In the genomic region with DNA sequence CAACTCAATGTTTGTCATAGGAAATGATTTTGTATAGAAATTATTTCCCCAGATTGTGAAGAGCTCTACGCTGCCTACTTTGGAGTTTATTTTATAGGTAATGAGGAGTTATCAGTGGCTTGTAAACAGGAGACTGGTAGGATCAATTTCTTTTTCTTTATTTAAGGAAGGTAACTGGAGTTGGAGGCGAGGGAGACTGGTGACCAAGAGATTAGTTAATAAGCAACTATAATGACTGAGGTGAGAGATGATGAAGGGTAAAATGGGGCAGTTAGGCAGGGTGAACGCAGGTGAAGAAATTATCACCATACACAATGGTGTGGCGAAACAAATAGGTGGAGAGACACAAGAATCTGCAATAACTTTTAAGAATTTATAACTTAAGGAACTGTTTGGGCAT, we compare ENCODE assay signal across 25 cellular contexts.
DNase-seq lines count a peak whose midpoint lies in the region; ATAC-seq, FAIRE-seq and TF ChIP-seq lines count a peak whose summit lies in the region.
"Had no signal": no experiment of that assay in that cellular context is flagged by ENCODE, and none has a peak within 500 bp of the region (broad histone marks: within the 10 kb centered on the region; RNA-seq: fewer than 3 reads in every experiment).

No MANE protein-coding gene starts in this region.

- H2BK12ac ChIP-seq in H1 (ENCODE audit: low read depth, low read length): no peak overlapping the region

- H4K8ac ChIP-seq in H1 (ENCODE audit: extremely low read depth, insufficient read depth, low read length): no peak overlapping the region

- H3K23ac ChIP-seq in H1 (ENCODE audit: insufficient read length): no peak overlapping the region

- no peak overlapping the region for H2AFZ ChIP-seq in H1 (ENCODE audit: low read length)

- no peak overlapping the region for H4K91ac ChIP-seq in H1 (replicated peaks; ENCODE audit: insufficient read length, low read length)

- H4K5ac ChIP-seq in H1 (ENCODE audit: insufficient read length, low read depth, low read length): no peak overlapping the region

- 75% methylated on average over 4 of the region's 4 CpGs; no CpG with 5 or more reads in 1 of the 2 experiments for WGBS in H1 (ENCODE audit: extremely low coverage in 1 of 2, insufficient coverage in 1 of 2, insufficient read length in 1 of 2, insufficient replicate concordance in 2 of 2, low coverage in 1 of 2, low lambda C conversion rate in 2 of 2, missing lambda C conversion rate in 1 of 2), 2 experiments
- WGBS in small intestine, 3 donors: 48 to 59% (median 53%) methylated on average over 4 of the region's 4 CpGs

- no peak for TF ChIP-seq CTCF in H1 (IDR thresholded peaks at IDR 0.05; ENCODE audit: control extremely low read depth in 1 of 3, insufficient read depth in 1 of 3, low read depth in 1 of 3, low read length in 3 of 3)

- H3K4me1 Mint-ChIP-seq in naive thymus-derived CD4-positive, alpha-beta T cell: peaks cover 0 to 2% (median 0%) of the 10 kb centered on the region in 7 donors
- H3K4me1 Mint-ChIP-seq: CD14-positive monocyte; CD4-positive, alpha-beta memory T cell; CD4-positive, CD25-positive, alpha-beta regulatory T cell; CD8-positive, alpha-beta memory T cell had no signal

- no peaks in the 10 kb centered on the region for H4K20me1 ChIP-seq in H1 (replicated peaks in 1 of 2; ENCODE audit: control insufficient read depth in 1 of 2, insufficient read depth in 2 of 2, low read length in 2 of 2)
- H4K20me1 ChIP-seq: BLaER1 had no signal

- H3K4ac ChIP-seq in H1 (replicated peaks; ENCODE audit: insufficient read length, low read depth, low read length): no peak overlapping the region

- H3K27me3 Mint-ChIP-seq in naive thymus-derived CD4-positive, alpha-beta T cell: no peaks in the 10 kb centered on the region
- H3K27me3 Mint-ChIP-seq: CD4-positive, alpha-beta memory T cell; CD4-positive, CD25-positive, alpha-beta regulatory T cell had no signal

- H3K27ac Mint-ChIP-seq in naive thymus-derived CD4-positive, alpha-beta T cell: no peak overlapping the region
- H3K27ac Mint-ChIP-seq: CD14-positive monocyte; CD4-positive, alpha-beta memory T cell had no signal

- H3K9me3 ChIP-seq in H1 (ENCODE audit: insufficient read depth in 2 of 2, low read depth in 1 of 2, low read length in 1 of 2) (no peaks in the 10 kb centered on the region; a peak in 1 of 4 replicates), small intestine (ENCODE audit: control insufficient read depth, low read depth) (no peaks in the 10 kb centered on the region)
- no peaks in the 10 kb centered on the region for H3K9me3 ChIP-seq in naive thymus-derived CD4-positive, alpha-beta T cell (ENCODE audit: control insufficient read depth in 2 of 3, low read length in 3 of 3)
- H3K9me3 ChIP-seq: BE2C had no signal

- no peak for TF ChIP-seq RAD21 in H1 (IDR thresholded peaks at IDR 0.05 in 1 of 2, conservative IDR thresholded peaks at IDR 0.05 in 1 of 2; ENCODE audit: low read depth in 2 of 2, low read length in 2 of 2)

- H2AK5ac ChIP-seq in H1 (ENCODE audit: low read depth, low read length): no peak overlapping the region

- H3K56ac ChIP-seq in H1 (replicated peaks; ENCODE audit: insufficient read length, low read depth, low read length): no peak overlapping the region

- peak; percentile 79 for ATAC-seq in left colon
- no peak for ATAC-seq in HG02759 (IDR thresholded peaks at IDR 0.05; ENCODE audit: unreplicated experiment)
- no peak for ATAC-seq in naive thymus-derived CD4-positive, alpha-beta T cell
- ATAC-seq: GM12878 had no signal

- H3K4me2 ChIP-seq in H1 (ENCODE audit: insufficient read depth in 1 of 2, low read depth in 2 of 2, low read length in 2 of 2): no peak overlapping the region
- H3K4me2 ChIP-seq: BLaER1 had no signal

- H3K4me3 Mint-ChIP-seq in naive thymus-derived CD4-positive, alpha-beta T cell: no peak overlapping the region
- H3K4me3 Mint-ChIP-seq: CD14-positive monocyte; CD4-positive, alpha-beta memory T cell; CD4-positive, CD25-positive, alpha-beta regulatory T cell; CD8-positive, alpha-beta memory T cell had no signal

- H3K27ac ChIP-seq in H1 (ENCODE audit: low read depth, low read length) (no peak overlapping the region), small intestine (ENCODE audit: low read depth in 1 of 2, low read length in 1 of 2) (no peak overlapping the region)
- no peak overlapping the region for H3K27ac ChIP-seq in naive thymus-derived CD4-positive, alpha-beta T cell (ENCODE audit: low read depth, low read length)
- H3K27ac ChIP-seq: BLaER1 had no signal

- H3K4me1 ChIP-seq in H1 (replicated peaks in 1 of 4; ENCODE audit: control insufficient read depth in 3 of 4, insufficient read depth in 4 of 4, low read length in 3 of 4): peaks cover 0 to 13% (median 5%) of the 10 kb centered on the region in 4 experiments; a peak in 4 of 7 replicates
- no peaks in the 10 kb centered on the region for H3K4me1 ChIP-seq in small intestine (ENCODE audit: control insufficient read depth in 2 of 2, insufficient read depth in 1 of 2, low read depth in 1 of 2, low read length in 1 of 2)
- H3K4me1 ChIP-seq in naive thymus-derived CD4-positive, alpha-beta T cell (ENCODE audit: control insufficient read depth in 2 of 2, insufficient read depth in 2 of 2, low read length in 2 of 2): no peaks in the 10 kb centered on the region
- H3K4me1 ChIP-seq: BE2C, BLaER1 had no signal

- no peak overlapping the region for H2BK120ac ChIP-seq in H1 (replicated peaks; ENCODE audit: low read depth, low read length)

- H3K27me3 ChIP-seq in H1 (replicated peaks in 1 of 4; ENCODE audit: control insufficient read depth in 3 of 4, extremely low read depth in 1 of 4, insufficient read depth in 3 of 4, low read length in 3 of 4) (no peaks in the 10 kb centered on the region), small intestine (ENCODE audit: control insufficient read depth in 2 of 2, insufficient read depth in 2 of 2, low read length in 2 of 2) (no peaks in the 10 kb centered on the region)
- no peaks in the 10 kb centered on the region for H3K27me3 ChIP-seq in naive thymus-derived CD4-positive, alpha-beta T cell (ENCODE audit: control insufficient read depth in 2 of 2, insufficient read depth in 2 of 2, low read length in 2 of 2)
- H3K27me3 ChIP-seq: BE2C, BLaER1 had no signal

- no peak overlapping the region for H2BK5ac ChIP-seq in H1 (ENCODE audit: low read depth, low read length)

- DNase-seq in H1 (ENCODE audit: low read depth in 1 of 2, low spot score in 2 of 2): no peak
- DNase-seq in left colon: no peak
- DNase-seq in small intestine: peak; percentile 9
- DNase-seq in naive thymus-derived CD4-positive, alpha-beta T cell: no peak
- DNase-seq: 8988T; ACHN; BE2C; C1 segment of cervical spinal cord; CD4-positive, alpha-beta memory T cell; CD4-positive, CD25-positive, alpha-beta regulatory T cell; CD8-positive, alpha-beta memory T cell; COR-L47; DMS 273 treated with DMSO at 0.1 percent for 48 hours; DMS153; DMS79; DND-41; EL; GDM1 had no signal

- H3K18ac ChIP-seq in H1 (ENCODE audit: extremely low read depth, low read length): no peak overlapping the region

- peaks cover 0 to 34% (median 20%) of the 10 kb centered on the region in 5 donors for H3K36me3 Mint-ChIP-seq in naive thymus-derived CD4-positive, alpha-beta T cell
- H3K36me3 Mint-ChIP-seq: CD14-positive monocyte had no signal

- CTCF ChIA-PET in H1 (lab: Charles Lee; ENCODE audit: partially characterized antibody): no interaction called here
- CTCF ChIA-PET in naive thymus-derived CD4-positive, alpha-beta T cell (lab: Charles Lee): interaction anchor here (0.7 kb wide), 1 partner anchor 24 kb away, joined by 4 read pairs; no protein-coding TSS in a partner anchor

- H3K36me3 ChIP-seq in H1 (ENCODE audit: control insufficient read depth in 2 of 4, insufficient read depth in 4 of 4, low read length in 3 of 4) (no peaks in the 10 kb centered on the region; a peak in 1 of 8 replicates), small intestine (ENCODE audit: control insufficient read depth in 2 of 2, insufficient read depth in 2 of 2, low read length in 2 of 2) (no peaks in the 10 kb centered on the region)
- H3K36me3 ChIP-seq in naive thymus-derived CD4-positive, alpha-beta T cell (ENCODE audit: control insufficient read depth in 2 of 3, insufficient read depth in 3 of 3, low read length in 3 of 3): no peaks in the 10 kb centered on the region
- H3K36me3 ChIP-seq: BE2C, BLaER1 had no signal

- FAIRE-seq in H1 (lab: Jason Lieb, UNC) (no peak), small intestine (lab: Jason Lieb, UNC) (no peak)
- FAIRE-seq: A204.1, GM12878, GM12892, GM18507 had no signal

- H2BK15ac ChIP-seq in H1 (ENCODE audit: low read length): no peak overlapping the region

- no peak for TF ChIP-seq POLR2A in H1 (IDR thresholded peaks at IDR 0.05; ENCODE audit: control extremely low read depth in 1 of 2, low read depth in 2 of 2, low read length in 2 of 2)

- H3K9me3 Mint-ChIP-seq in naive thymus-derived CD4-positive, alpha-beta T cell: peaks cover 3 to 23% (median 7%) of the 10 kb centered on the region in 11 donors

- H3K4me3 ChIP-seq in H1 (ENCODE audit: extremely low read depth in 1 of 4, insufficient read depth in 2 of 4, low read depth in 3 of 4, low read length in 4 of 4) (no peak overlapping the region), small intestine (ENCODE audit: low read depth in 1 of 2, low read length in 2 of 2) (no peak overlapping the region)
- no peak overlapping the region for H3K4me3 ChIP-seq in naive thymus-derived CD4-positive, alpha-beta T cell (ENCODE audit: low read length)
- H3K4me3 ChIP-seq: BLaER1, GM12878 had no signal

- no peak for TF ChIP-seq EP300 in H1 (IDR thresholded peaks at IDR 0.05; ENCODE audit: borderline replicate concordance in 1 of 2, low read depth in 2 of 2, low read length in 2 of 2)

- H3K79me1 ChIP-seq in H1 (ENCODE audit: low read depth, low read length): no peaks in the 10 kb centered on the region

- H3K9ac ChIP-seq in H1 (replicated peaks in 1 of 4; ENCODE audit: extremely low read depth in 1 of 4, low read depth in 3 of 4, low read length in 3 of 4): no peak overlapping the region
- H3K9ac ChIP-seq: BLaER1 had no signal

- no peak overlapping the region for H3K14ac ChIP-seq in H1 (ENCODE audit: insufficient read length)

- POLR2A ChIA-PET in H1 (lab: Charles Lee; ENCODE audit: partially characterized antibody): no interaction called here
- POLR2A ChIA-PET in naive thymus-derived CD4-positive, alpha-beta T cell (lab: Charles Lee): no interaction called here

- intact Hi-C loops in left colon (cut with DNase I, micrococcal nuclease): no loop called here
- intact Hi-C loops in naive thymus-derived CD4-positive, alpha-beta T cell (cut with micrococcal nuclease): no loop called here

- no peaks in the 10 kb centered on the region for H3K23me2 ChIP-seq in H1 (ENCODE audit: low read depth, low read length)

- H2BK20ac ChIP-seq in H1 (ENCODE audit: low read length): 0 out of 2 replicates have a peak overlapping the region, but pooled peaks have one; percentile 51

- no peaks in the 10 kb centered on the region for H3K79me2 ChIP-seq in H1 (ENCODE audit: control insufficient read depth in 1 of 2, insufficient read depth in 2 of 2, low read length in 2 of 2)

TF ChIP-seq in H1, 55 proteins besides CTCF, POLR2A, EP300 and RAD21 (continues in another document):
- no peak for TF ChIP-seq KDM5A (IDR thresholded peaks at IDR 0.05; ENCODE audit: low read length)
- no peak for TF ChIP-seq HDAC6 (IDR thresholded peaks at IDR 0.05; ENCODE audit: low read depth, low read length)
- TF ChIP-seq EZH2 (IDR thresholded peaks at IDR 0.05; ENCODE audit: low read depth, low read length, severe bottlenecking): no peak
- TF ChIP-seq CEBPB (IDR thresholded peaks at IDR 0.05; ENCODE audit: low read depth, low read length): no peak
